In the genomic region with DNA sequence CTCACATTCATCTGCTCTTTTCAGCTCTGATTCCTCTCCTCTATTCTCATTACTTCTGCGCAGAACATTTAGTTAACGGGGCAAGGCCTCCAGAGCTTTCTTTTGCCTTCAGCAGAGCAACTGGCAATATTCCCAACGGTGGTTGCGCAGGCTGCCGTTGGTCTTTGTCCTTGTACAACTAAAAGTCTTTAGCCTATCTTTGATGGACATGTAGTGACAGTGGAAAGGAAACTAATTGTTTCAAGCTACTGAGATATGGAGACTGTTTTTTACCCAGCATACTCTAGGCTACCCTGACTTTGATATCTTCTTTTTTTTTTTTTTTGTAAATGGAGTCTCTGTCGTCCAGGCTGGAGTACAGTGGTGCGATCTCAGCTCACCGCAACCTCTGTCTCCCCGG, we compare ENCODE assay signal across 21 cellular contexts. TPM values are rescaled to one million over a fixed set of nuclear protein-coding genes. Genes with fewer than 3 reads are reported as not detected.
DNase-seq lines count a peak whose midpoint lies in the region; ATAC-seq and TF ChIP-seq lines count a peak whose summit lies in the region.
"Had no signal": no experiment of that assay in that cellular context is flagged by ENCODE, and none has a peak within 500 bp of the region (broad histone marks: within the 10 kb centered on the region; RNA-seq: fewer than 3 reads in every experiment).

No MANE protein-coding gene starts in this region.

- H3K4me1 ChIP-seq in cardiac muscle cell (ENCODE audit: low read depth): peaks cover 5% of the 10 kb centered on the region
- peaks cover 0 to 17% of the 10 kb centered on the region in 2 donors for H3K4me1 ChIP-seq in right atrium auricular region
- peaks cover 0 to 4% of the 10 kb centered on the region in 2 experiments for H3K4me1 ChIP-seq in neutrophil (ENCODE audit: control insufficient read depth in 1 of 2, insufficient read depth in 1 of 2, low read depth in 1 of 2, low read length in 1 of 2)
- H3K4me1 ChIP-seq: suprapubic skin had no signal

- H3K9me3 Mint-ChIP-seq in chondrocyte (ENCODE audit: low read depth): no peaks in the 10 kb centered on the region
- H3K9me3 Mint-ChIP-seq: central memory CD8-positive, alpha-beta T cell had no signal

- peaks cover 5% of the 10 kb centered on the region for H3K36me3 Mint-ChIP-seq in chondrocyte (ENCODE audit: low read depth)

- H3K27me3 Mint-ChIP-seq in chondrocyte (ENCODE audit: low read depth): no peaks in the 10 kb centered on the region
- H3K27me3 Mint-ChIP-seq: central memory CD8-positive, alpha-beta T cell had no signal

- peaks cover 14% of the 10 kb centered on the region for H3K4me1 Mint-ChIP-seq in chondrocyte (ENCODE audit: low read depth)

- no peak for ATAC-seq in GM21737 (IDR thresholded peaks at IDR 0.05; ENCODE audit: unreplicated experiment)
- ATAC-seq: esophagus mucosa had no signal

- no peak for TF ChIP-seq CTCF in cardiac muscle cell (IDR thresholded peaks at IDR 0.05; ENCODE audit: low read depth, low read length)
- no peak for TF ChIP-seq CTCF in right atrium auricular region (IDR thresholded peaks at IDR 0.05)
- no peak for TF ChIP-seq CTCF in chondrocyte (IDR thresholded peaks at IDR 0.05)
- no peak for TF ChIP-seq CTCF in neutrophil (IDR thresholded peaks at IDR 0.05)

- H3K36me3 ChIP-seq in cardiac muscle cell (no peaks in the 10 kb centered on the region), right atrium auricular region (peaks cover 5% of the 10 kb centered on the region), neutrophil (peaks cover 23% of the 10 kb centered on the region)
- H3K36me3 ChIP-seq: gastrocnemius medialis had no signal

- H3K4me3 Mint-ChIP-seq in chondrocyte (ENCODE audit: unreplicated experiment): no peak overlapping the region
- H3K4me3 Mint-ChIP-seq: CD14-positive monocyte; central memory CD8-positive, alpha-beta T cell had no signal

- DNase-seq in cardiac muscle cell (ENCODE audit: low read depth in 1 of 2, low spot score in 1 of 2) (peak in 1 of 2 donors; percentile 6), right atrium auricular region (ENCODE audit: low spot score) (no peak), chondrocyte (ENCODE audit: low spot score) (no peak), RPMI8226 (no peak)
- DNase-seq: ACHN; activated CD4-positive, alpha-beta T cell treated with anti-CD3 and anti-CD28 coated beads for 1 hour; activated CD8-positive, alpha-beta memory T cell treated with anti-CD3 and anti-CD28 coated beads for 24 hours; gastrocnemius medialis; GDM1; kidney glomerular epithelial cell; NCI-H1105; NCI-H2081; NCI-H510A; NK-92 treated with Interleukin-12 subunit alpha and Interleukin-12 subunit beta, amount 100 ng/mL, for 24 hours had no signal

- H3K4me3 ChIP-seq in cardiac muscle cell: no peak overlapping the region
- H3K4me3 ChIP-seq in right atrium auricular region: no peak overlapping the region
- H3K4me3 ChIP-seq in neutrophil (ENCODE audit: low read depth in 1 of 2, low read length in 1 of 2): no peak overlapping the region
- H3K4me3 ChIP-seq: gastrocnemius medialis, suprapubic skin had no signal

- H3K27me3 ChIP-seq in cardiac muscle cell (no peaks in the 10 kb centered on the region), right atrium auricular region (no peaks in the 10 kb centered on the region), neutrophil (no peaks in the 10 kb centered on the region)
- H3K27me3 ChIP-seq: gastrocnemius medialis, suprapubic skin had no signal

- H3K9me3 ChIP-seq in cardiac muscle cell (ENCODE audit: low read depth): no peaks in the 10 kb centered on the region
- H3K9me3 ChIP-seq in right atrium auricular region: no peaks in the 10 kb centered on the region
- no peaks in the 10 kb centered on the region for H3K9me3 ChIP-seq in neutrophil
- H3K9me3 ChIP-seq: gastrocnemius medialis, suprapubic skin had no signal

- H3K27ac Mint-ChIP-seq in chondrocyte (ENCODE audit: unreplicated experiment): peak overlapping the region; percentile 6

- peak overlapping the region; percentile 25 for H3K27ac ChIP-seq in cardiac muscle cell
- no peak overlapping the region for H3K27ac ChIP-seq in right atrium auricular region
- H3K27ac ChIP-seq in neutrophil: peak overlapping the region; percentile 0
- H3K27ac ChIP-seq: gastrocnemius medialis, suprapubic skin had no signal

RNA-seq across cellular contexts. Expression of a gene that starts 12.6 kb away (rescaled TPM):
- 27.4 and 59.9 TPM in 2 replicates for total RNA-seq in cardiac muscle cell
- 23.3 and 41.8 TPM in 2 replicates for polyA plus RNA-seq in cardiac muscle cell
- 10 to 100 TPM; 31.7 to 47.8 TPM for total RNA-seq in right atrium auricular region
- total RNA-seq in chondrocyte: 43.4 to 61.8 TPM (median 46.5 TPM) in 3 replicates

RNA-seq across cellular contexts. Expression of a gene that starts 16.3 kb away (rescaled TPM):
- total RNA-seq in cardiac muscle cell: 0.21 TPM in 1 of 2 replicates, not detected in the other
- 0.11 TPM in 1 of 2 replicates, not detected in the other for polyA plus RNA-seq in cardiac muscle cell
- total RNA-seq in right atrium auricular region: not detected
- total RNA-seq in chondrocyte: not detected in 3 replicates
- total RNA-seq: esophagus mucosa, renal cortical epithelial cell, suprapubic skin had no signal
- polyA plus RNA-seq: CD14-positive monocyte had no signal

RNA-seq across cellular contexts. Expression of a gene that starts 36.9 kb away (rescaled TPM):
- total RNA-seq in cardiac muscle cell (0.25 and 0.74 TPM in 2 replicates), right atrium auricular region (not detected), chondrocyte (0.77 to 8.5 TPM (median 8.4 TPM) in 3 replicates)
- 0.23 TPM in 1 of 2 replicates, not detected in the other for polyA plus RNA-seq in cardiac muscle cell
- total RNA-seq: esophagus mucosa had no signal
- polyA plus RNA-seq: CD14-positive monocyte had no signal

RNA-seq across cellular contexts. Expression of a gene that starts 41.3 kb away (rescaled TPM):
- total RNA-seq in cardiac muscle cell (0.67 and 7.3 TPM in 2 replicates), right atrium auricular region (1 to 10 TPM in 1 of 2 donors, not detected in 1; 1.2 TPM), chondrocyte (6.2 to 8.3 TPM (median 6.8 TPM) in 3 replicates)
- 0.79 TPM in 1 of 2 replicates, not detected in the other for polyA plus RNA-seq in cardiac muscle cell
- polyA plus RNA-seq: CD14-positive monocyte had no signal

Comparison
In these comparisons a context has a peak if more than half of its experiments do, and no peak if none do; other contexts are left out.
1. H3K27ac ChIP-seq: peak in cardiac muscle cell (single experiment) and neutrophil (single experiment); none in right atrium auricular region (0 of 2).